ENCODE assay signal across 1 cellular context in the genomic region with DNA sequence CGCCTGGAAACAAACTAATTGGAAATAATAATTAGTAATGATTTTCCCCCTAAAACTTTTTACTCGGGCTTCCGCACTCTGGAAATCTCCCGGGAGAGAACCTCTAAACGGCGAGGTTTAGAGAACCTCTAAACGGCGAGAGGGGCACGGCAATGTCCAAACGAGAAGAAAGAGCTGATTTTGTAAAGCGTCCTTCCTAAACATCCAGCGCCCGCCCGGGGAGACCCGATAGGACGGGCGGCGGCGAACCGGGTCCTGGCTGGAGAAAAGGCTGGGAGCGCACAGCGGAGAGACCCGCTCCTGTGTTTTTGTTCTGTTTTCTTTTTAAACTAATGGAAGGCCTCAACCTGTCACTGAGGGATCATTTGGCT.
TF ChIP-seq lines count a peak whose summit lies in the region.

No MANE protein-coding gene starts in this region.

TF ChIP-seq in endothelial cell of umbilical vein, 7 proteins besides CTCF, POLR2A, EP300 and RAD21:
- TF ChIP-seq FOS (IDR thresholded peaks at IDR 0.05; ENCODE audit: borderline replicate concordance, insufficient read depth, low read length), result no peak
- TF ChIP-seq JUN (IDR thresholded peaks at IDR 0.05; ENCODE audit: borderline replicate concordance, insufficient read depth, insufficient read length, low read depth), result no peak
- no peak for TF ChIP-seq GATA2 (IDR thresholded peaks at IDR 0.05; ENCODE audit: insufficient read depth, insufficient read length, low read depth, low read length)
- peak; percentile 30 for TF ChIP-seq EZH2 (IDR thresholded peaks at IDR 0.05; ENCODE audit: borderline replicate concordance, low read depth, low read length, severe bottlenecking)
